Comparison of ENCODE assay signal across 10 cellular contexts in the genomic region with DNA sequence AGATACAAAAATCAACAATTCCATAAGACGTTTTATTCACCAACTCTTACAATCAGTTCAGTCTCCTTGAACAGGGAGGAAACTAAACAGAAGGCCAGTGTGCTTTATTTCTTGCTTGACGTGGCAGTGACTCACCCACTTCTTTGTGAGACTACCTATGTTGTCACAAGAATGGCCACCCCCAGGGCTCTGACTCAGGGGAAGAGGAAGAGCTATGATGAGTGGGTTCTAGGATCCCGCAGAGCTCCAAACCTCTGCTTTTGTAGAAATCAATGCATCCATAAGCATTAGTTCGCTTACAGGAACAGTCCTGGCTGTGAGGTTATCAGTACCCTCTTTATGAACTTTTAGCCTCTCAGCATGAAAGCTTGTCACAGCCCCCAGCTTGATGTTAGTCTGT.
A peak's percentile ranks its signal among the peaks of the same experiment; 100 is the strongest.
DNase-seq lines count a peak whose midpoint lies in the region; FAIRE-seq and TF ChIP-seq lines count a peak whose summit lies in the region.
"Had no signal": no experiment of that assay in that cellular context is flagged by ENCODE, and none has a peak within 500 bp of the region (broad histone marks: within the 10 kb centered on the region; RNA-seq: fewer than 3 reads in every experiment).

No MANE protein-coding gene starts in this region.

- H3K4me1 ChIP-seq in mesodermal cell (ENCODE audit: control insufficient read depth, insufficient read depth, low read length, poor library complexity, severe bottlenecking): peaks cover 26% of the 10 kb centered on the region
- H3K4me1 ChIP-seq: testis had no signal

- H3K4me3 ChIP-seq in astrocyte of the spinal cord (ENCODE audit: low read depth, low read length) (no peak overlapping the region), mesodermal cell (ENCODE audit: extremely low read depth, insufficient read depth, low read length, poor library complexity, severe bottlenecking) (no peak overlapping the region)
- H3K4me3 ChIP-seq: testis had no signal

- peak; percentile 80 for FAIRE-seq in HTR-8/SVneo (lab: Jason Lieb, UNC)

- H3K36me3 ChIP-seq in mesodermal cell (ENCODE audit: control insufficient read depth, insufficient read depth, low read length): peaks cover 71% of the 10 kb centered on the region

- TF ChIP-seq CTCF in astrocyte of the spinal cord (IDR thresholded peaks at IDR 0.05; ENCODE audit: low read depth, low read length): no peak

- in situ Hi-C loops in astrocyte of the spinal cord (cut with HindIII; ENCODE audit: low sequenced_read_pairs): no loop called here

- H3K9me3 ChIP-seq in mesodermal cell (ENCODE audit: control insufficient read depth, low read length): no peaks in the 10 kb centered on the region
- H3K9me3 ChIP-seq: testis had no signal

- peak overlapping the region; percentile 95 for H3K27ac ChIP-seq in mesodermal cell (ENCODE audit: low read depth, low read length, severe bottlenecking)
- H3K27ac ChIP-seq: testis had no signal

- peak; percentile 92 for DNase-seq in AG20443 (ENCODE audit: low spot score)
- DNase-seq in HTR-8/SVneo (ENCODE audit: insufficient read length, low spot score): peak; percentile 87
- peak; percentile 99 for DNase-seq in astrocyte of the spinal cord (ENCODE audit: low read depth, low spot score)
- DNase-seq in C1 segment of cervical spinal cord (lab: John Stamatoyannopoulos, UW): no peak
- DNase-seq in NCI-H1092 (lab: John Stamatoyannopoulos, UW): no peak
- no peak for DNase-seq in NCI-H2171 treated with DMSO at 0.1 percent for 48 hours (lab: John Stamatoyannopoulos, UW)
- DNase-seq in NCI-H2171 (lab: John Stamatoyannopoulos, UW): no peak
- DNase-seq: activated gamma-delta T cell treated with Interleukin-2 at 50 U/mL for 16 hours, testis had no signal

- 42 to 71% methylated on average over 1 to 4 of the region's 4 CpGs for WGBS in mesodermal cell (ENCODE audit: insufficient coverage in 2 of 2), 2 experiments

Comparison
In these comparisons a context has a peak if more than half of its experiments do, and no peak if none do; other contexts are left out.
1. DNase-seq: peak in AG20443 (single experiment), HTR-8/SVneo (single experiment) and astrocyte of the spinal cord (single experiment); none in C1 segment of cervical spinal cord (0 of 14), NCI-H1092 (single experiment), NCI-H2171 treated with DMSO at 0.1 percent for 48 hours (single experiment) and NCI-H2171 (single experiment).